In genomic region chr14:23054000-23054811, GRCh38 we compare ENCODE assay signal across 11 cellular contexts. TPM values are rescaled to one million over a fixed set of nuclear protein-coding genes. Genes with fewer than 3 reads are reported as not detected.
A peak's percentile ranks its signal among the peaks of the same experiment; 100 is the strongest.
DNase-seq lines count a peak whose midpoint lies in the region; ATAC-seq and TF ChIP-seq lines count a peak whose summit lies in the region.
"Had no signal": no experiment of that assay in that cellular context is flagged by ENCODE, and none has a peak within 500 bp of the region (broad histone marks: within the 10 kb centered on the region; RNA-seq: fewer than 3 reads in every experiment).

No MANE protein-coding gene starts in this region.

- H3K27me3 Mint-ChIP-seq in T-helper 17 cell = no peaks in the 10 kb centered on the region
- peaks cover 17% of the 10 kb centered on the region for H3K27me3 Mint-ChIP-seq in stimulated activated naive CD8-positive, alpha-beta T cell treated with anti-CD3 and anti-CD28 coated beads, Interleukin-15, amount 100 ng/mL, for 72 hours
- no peaks in the 10 kb centered on the region for H3K27me3 Mint-ChIP-seq in progenitor cell of endocrine pancreas

- H3K9me3 ChIP-seq in T-helper 17 cell (ENCODE audit: control insufficient read depth, low read length, poor library complexity, severe bottlenecking) = no peaks in the 10 kb centered on the region
- H3K9me3 ChIP-seq: BLaER1, upper lobe of left lung had no signal

- H3K36me3 Mint-ChIP-seq in T-helper 17 cell (ENCODE audit: low read depth) (peaks cover 3% of the 10 kb centered on the region), progenitor cell of endocrine pancreas (ENCODE audit: insufficient read depth) (peaks cover 2% of the 10 kb centered on the region)

- H3K9me3 Mint-ChIP-seq in stimulated activated naive CD8-positive, alpha-beta T cell treated with anti-CD3 and anti-CD28 coated beads, Interleukin-15, amount 100 ng/mL, for 72 hours = no peaks in the 10 kb centered on the region
- H3K9me3 Mint-ChIP-seq in progenitor cell of endocrine pancreas (ENCODE audit: low read depth) = no peaks in the 10 kb centered on the region

- peak; percentile 70 for DNase-seq in activated effector memory CD4-positive, alpha-beta T cell treated with anti-CD3 and anti-CD28 coated beads, Interleukin-2, amount 50 U/mL, for 16 hours
- DNase-seq in activated effector memory CD4-positive, alpha-beta T cell treated with Interleukin-2 at 50 U/mL for 16 hours = no peak
- no peak for DNase-seq in T-helper 17 cell
- DNase-seq in fibroblast of mammary gland (ENCODE audit: low read depth) = no peak
- peak; percentile 35 to 39 for DNase-seq in stimulated activated naive CD8-positive, alpha-beta T cell treated with anti-CD3 and anti-CD28 coated beads, Interleukin-15, amount 100 ng/mL, for 72 hours
- DNase-seq in progenitor cell of endocrine pancreas (ENCODE audit: low spot score, unreplicated experiment) = no peak
- no peak for DNase-seq in effector CD8-positive, alpha-beta T cell (lab: John Stamatoyannopoulos, UW)

- peak; percentile 24 for TF ChIP-seq CTCF in fibroblast of mammary gland (conservative IDR thresholded peaks at IDR 0.05; ENCODE audit: control insufficient read depth, insufficient read depth, low read depth, low read length)
- no peak for TF ChIP-seq CTCF in progenitor cell of endocrine pancreas (IDR thresholded peaks at IDR 0.05; ENCODE audit: unreplicated experiment)

- no peak for ATAC-seq in T-helper 17 cell
- no peak for ATAC-seq in stimulated activated naive CD8-positive, alpha-beta T cell treated with anti-CD3 and anti-CD28 coated beads, Interleukin-15, amount 100 ng/mL, for 72 hours
- ATAC-seq in HG03565 (IDR thresholded peaks at IDR 0.05; ENCODE audit: unreplicated experiment) = no peak

- H3K4me1 Mint-ChIP-seq in T-helper 17 cell (peaks cover 20% of the 10 kb centered on the region), progenitor cell of endocrine pancreas (ENCODE audit: low read depth) (peaks cover 12% of the 10 kb centered on the region)
- H3K4me1 Mint-ChIP-seq in stimulated activated naive CD8-positive, alpha-beta T cell treated with anti-CD3 and anti-CD28 coated beads, Interleukin-15, amount 100 ng/mL, for 72 hours = peaks cover 32% of the 10 kb centered on the region

- H3K27ac Mint-ChIP-seq in T-helper 17 cell = peak overlapping the region; percentile 11
- H3K27ac Mint-ChIP-seq in stimulated activated naive CD8-positive, alpha-beta T cell treated with anti-CD3 and anti-CD28 coated beads, Interleukin-15, amount 100 ng/mL, for 72 hours = peak overlapping the region in 1 of 2 donors; percentile 36
- no peak overlapping the region for H3K27ac Mint-ChIP-seq in progenitor cell of endocrine pancreas

- H3K4me3 Mint-ChIP-seq in T-helper 17 cell = no peak overlapping the region
- no peak overlapping the region for H3K4me3 Mint-ChIP-seq in stimulated activated naive CD8-positive, alpha-beta T cell treated with anti-CD3 and anti-CD28 coated beads, Interleukin-15, amount 100 ng/mL, for 72 hours
- no peak overlapping the region for H3K4me3 Mint-ChIP-seq in progenitor cell of endocrine pancreas (ENCODE audit: low read depth)

- no peak overlapping the region for H3K4me3 ChIP-seq in fibroblast of mammary gland (ENCODE audit: control insufficient read depth, low read depth, low read length)
- H3K4me3 ChIP-seq: BLaER1, upper lobe of left lung had no signal

RNA-seq across cellular contexts. Expression of gene CDH24, which starts 3.1 kb away (rescaled TPM):
- total RNA-seq in T-helper 17 cell (1 to 10 TPM; 1.6 to 1.8 TPM), progenitor cell of endocrine pancreas (23.7 and 25.1 TPM in 2 replicates)

RNA-seq across cellular contexts. Expression of gene PSMB11, which starts 12.2 kb away (rescaled TPM):
- total RNA-seq in T-helper 17 cell (not detected), progenitor cell of endocrine pancreas (not detected in 2 replicates)
- total RNA-seq: HT1080, upper lobe of left lung had no signal

RNA-seq across cellular contexts. Expression of gene PSMB5, which starts 19.5 kb away (rescaled TPM):
- total RNA-seq in T-helper 17 cell (10 to 100 TPM; 17.6 to 19.9 TPM), progenitor cell of endocrine pancreas (156 and 165 TPM in 2 replicates)

RNA-seq across cellular contexts. Expression of gene ACIN1, which starts 40.7 kb away (rescaled TPM):
- 100 to 1,000 TPM; 264 to 298 TPM for total RNA-seq in T-helper 17 cell
- total RNA-seq in progenitor cell of endocrine pancreas = 439 and 458 TPM in 2 replicates

RNA-seq across cellular contexts. Expression of gene C14orf119, which starts 41.1 kb away (rescaled TPM):
- total RNA-seq in T-helper 17 cell (10 to 100 TPM; 10.5 to 11.6 TPM), progenitor cell of endocrine pancreas (42.2 and 45.8 TPM in 2 replicates)

Comparison
In these comparisons a context has a peak if more than half of its experiments do, and no peak if none do; other contexts are left out.
1. DNase-seq: peak in activated effector memory CD4-positive, alpha-beta T cell treated with anti-CD3 and anti-CD28 coated beads, Interleukin-2, amount 50 U/mL, for 16 hours (single experiment) and stimulated activated naive CD8-positive, alpha-beta T cell treated with anti-CD3 and anti-CD28 coated beads, Interleukin-15, amount 100 ng/mL, for 72 hours (2 of 2); none in activated effector memory CD4-positive, alpha-beta T cell treated with Interleukin-2 at 50 U/mL for 16 hours (single experiment), T-helper 17 cell (0 of 3), fibroblast of mammary gland (single experiment), progenitor cell of endocrine pancreas (single experiment) and effector CD8-positive, alpha-beta T cell (single experiment).